8 cellular contexts compared by ENCODE assay signal in the genomic region with DNA sequence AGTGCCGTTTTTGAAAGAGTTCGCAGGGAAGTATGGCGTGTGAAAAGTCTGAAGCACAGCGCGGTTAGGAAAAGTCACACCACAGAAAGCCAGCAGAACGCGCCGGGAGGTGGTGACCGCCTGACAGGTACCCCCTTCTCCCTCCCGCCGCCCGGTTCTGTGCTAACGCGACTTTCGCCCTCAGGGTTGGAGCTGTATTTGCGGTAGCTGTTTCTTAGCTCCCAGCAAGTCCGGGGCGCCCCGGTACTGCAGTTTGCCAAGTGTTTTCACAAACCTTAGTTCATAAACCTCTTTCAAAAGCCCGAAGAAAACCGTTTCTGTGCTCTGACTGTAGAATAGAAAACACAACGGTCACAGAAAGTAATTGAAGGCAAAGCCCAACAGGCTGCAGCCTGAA. TPM values are rescaled to one million over a fixed set of nuclear protein-coding genes. Genes with fewer than 3 reads are reported as not detected.
DNase-seq lines count a peak whose midpoint lies in the region; ATAC-seq and TF ChIP-seq lines count a peak whose summit lies in the region.

No MANE protein-coding gene starts in this region.

- H3K4me3 ChIP-seq in Caco-2 (ENCODE audit: low read depth, low read length) (peak overlapping the region; percentile 58), choroid plexus epithelial cell (ENCODE audit: low read depth, low read length) (peak overlapping the region; percentile 84), lower leg skin (ENCODE audit: low read depth, poor library complexity, severe bottlenecking) (peak overlapping the region; percentile 87)

- H3K36me3 ChIP-seq in Caco-2 (ENCODE audit: control insufficient read depth, insufficient read depth, low read length): no peaks in the 10 kb centered on the region

- POLR2A ChIA-PET in Caco-2 (lab: Charles Lee): no interaction called here

- H3K27me3 ChIP-seq in Caco-2 (replicated peaks; ENCODE audit: control insufficient read depth, insufficient read depth, low read length): peaks cover 2% of the 10 kb centered on the region; the same call in 1 of the 2 replicates

- peak; percentile 33 to 35 for DNase-seq in Caco-2
- DNase-seq in T-helper 9 cell: peak; percentile 41
- peak; percentile 77 for DNase-seq in choroid plexus epithelial cell (ENCODE audit: low read depth)
- DNase-seq in lower leg skin (ENCODE audit: low spot score in 2 of 2): peak; percentile 32 to 90
- peak; percentile 24 for DNase-seq in stimulated activated CD8-positive, alpha-beta memory T cell treated with anti-CD3 and anti-CD28 coated beads, Interleukin-7, amount 100 ng/mL, for 48 hours (ENCODE audit: extremely low read depth in 1 of 2, low read depth in 1 of 2)
- DNase-seq in superior temporal gyrus (ENCODE audit: extremely low spot score): no peak

- no peak overlapping the region for H3K27ac Mint-ChIP-seq in Caco-2 (ENCODE audit: unreplicated experiment)

- H3K27me3 Mint-ChIP-seq in Caco-2 (ENCODE audit: insufficient read depth, unreplicated experiment): peaks cover 34% of the 10 kb centered on the region

- intact Hi-C loops in Caco-2 (cut with micrococcal nuclease; ENCODE audit: unreplicated experiment) (loop anchor here (1.0 to 10.0 kb wide), 2 partner anchors 28 to 123 kb away; no protein-coding TSS in a partner anchor), lower leg skin (cut with DNase I; ENCODE audit: low total_unique reads) (no loop called here)

- WGBS in lower leg skin, 2 donors: 0% methylated on average over 22 of the region's 22 CpGs

- BruUV-seq in Caco-2 (replicated peaks; lab: Mats Ljungman, UMichigan): no TSS peak

- CTCF ChIA-PET in Caco-2 (lab: Charles Lee): interaction anchor here (0.9 kb wide), 1 partner anchor 199 kb away, joined by 3 read pairs; no protein-coding TSS in a partner anchor

- TF ChIP-seq CTCF in Caco-2 (IDR thresholded peaks at IDR 0.05; ENCODE audit: insufficient read depth in 1 of 2, low read depth in 1 of 2, low read length in 1 of 2, severe bottlenecking in 1 of 2, unreplicated experiment in 1 of 2) (no peak), choroid plexus epithelial cell (conservative IDR thresholded peaks at IDR 0.05; ENCODE audit: low read depth, low read length) (peak; percentile 26), lower leg skin (IDR thresholded peaks at IDR 0.05) (no peak)

- ATAC-seq in GM19455 (IDR thresholded peaks at IDR 0.05; ENCODE audit: unreplicated experiment) (peak; percentile 56), HG03469 (IDR thresholded peaks at IDR 0.05; ENCODE audit: unreplicated experiment) (peak; percentile 32)

- H3K9me3 ChIP-seq in Caco-2: no peaks in the 10 kb centered on the region

- no peaks in the 10 kb centered on the region for H3K4me1 ChIP-seq in Caco-2

- H3K36me3 Mint-ChIP-seq in Caco-2 (ENCODE audit: insufficient read depth, unreplicated experiment): no peaks in the 10 kb centered on the region

- H3K4me3 Mint-ChIP-seq in Caco-2 (ENCODE audit: unreplicated experiment): peak overlapping the region; percentile 82

- TF ChIP-seq POLR2A in lower leg skin (IDR thresholded peaks at IDR 0.05): no peak

- peaks cover 8% of the 10 kb centered on the region for H3K4me1 Mint-ChIP-seq in Caco-2 (ENCODE audit: low read depth, unreplicated experiment)

- no peaks in the 10 kb centered on the region for H3K9me3 Mint-ChIP-seq in Caco-2 (ENCODE audit: unreplicated experiment)

RNA-seq across cellular contexts. Expression of a gene that starts 0.4 kb away (rescaled TPM):
- 1.3 TPM in 2 replicates for total RNA-seq in Caco-2 (2022)
- 10 to 100 TPM; 27.9 to 35.4 (median 31.9) TPM for total RNA-seq in lower leg skin

RNA-seq across cellular contexts. Expression of a gene that starts 56.9 kb away (rescaled TPM):
- 2.0 and 3.2 TPM in 2 replicates for total RNA-seq in Caco-2 (2022)
- 1 to 10 TPM; 4.5 to 6.4 (median 5.6) TPM for total RNA-seq in lower leg skin

Comparison
In these comparisons a context has a peak if more than half of its experiments do, and no peak if none do; other contexts are left out.
1. RNA of a gene that starts 0.4 kb away (total RNA-seq): 27.9 to 35.4 TPM in lower leg skin; 1.3 TPM in Caco-2; every median in the first group is over 10 times any median in the second.
2. Peak in every context shown above with its lines, with median percentiles within 50 percentile points of each other: H3K4me3 ChIP-seq.